ENCODE assay signal across 19 cellular contexts in genomic region chr7:91135703-91136102, GRCh38.
"Had no signal": no experiment of that assay in that cellular context is flagged by ENCODE, and none has a peak within 500 bp of the region (broad histone marks: within the 10 kb centered on the region; RNA-seq: fewer than 3 reads in every experiment).

No MANE protein-coding gene starts in this region.

- ATAC-seq: left lung; right cardiac atrium; stimulated activated naive CD8-positive, alpha-beta T cell treated with anti-CD3 and anti-CD28 coated beads, Interleukin-15, Interleukin-2, amounts not matched to agents 100 U/mL and 50 U/mL, for 24 hours had no signal

- H3K36me3 ChIP-seq: brain microvascular endothelial cell, esophagus squamous epithelium, left lung, prostate gland, transverse colon, uterus, WERI-Rb-1 had no signal

- H3K9me3 ChIP-seq: esophagus squamous epithelium, left lung, prostate gland, transverse colon, uterus had no signal

- H3K27ac ChIP-seq: brain microvascular endothelial cell, esophagus squamous epithelium, left lung, prostate gland, transverse colon, uterus, WERI-Rb-1 had no signal

- H3K27me3 ChIP-seq: brain microvascular endothelial cell, esophagus squamous epithelium, left lung, transverse colon, uterus had no signal

- DNase-seq: activated CD4-positive, alpha-beta T cell treated with anti-CD3 and anti-CD28 coated beads, Interleukin-2, amount 50 U/mL, for 48 hours; activated naive CD8-positive, alpha-beta T cell treated with anti-CD3 and anti-CD28 coated beads for 36 hours; activated T-cell treated with anti-CD3 and anti-CD28 coated beads for 4 hours; amygdala; brain microvascular endothelial cell; effector memory CD4-positive, alpha-beta T cell; esophagus squamous epithelium; hippocampal formation; kidney; left lung; right cardiac atrium; stimulated activated CD4-positive, alpha-beta T cell treated with anti-CD3 and anti-CD28 coated beads, Interleukin-2, amount 100 ng/mL, for 24 hours; stimulated activated naive CD8-positive, alpha-beta T cell treated with anti-CD3 and anti-CD28 coated beads, Interleukin-15, Interleukin-2, amounts not matched to agents 100 U/mL and 50 U/mL, for 24 hours; substantia nigra; T-helper 2 cell; transverse colon; uterus; WERI-Rb-1 had no signal

- H3K4me3 ChIP-seq: esophagus squamous epithelium, left lung, prostate gland, transverse colon, uterus had no signal

- H3K4me1 ChIP-seq: esophagus squamous epithelium, left lung, prostate gland, transverse colon, uterus had no signal
